ENCODE assay signal across 1 cellular context in genomic region chr2:189393440-189394111, GRCh38.
TF ChIP-seq lines count a peak whose summit lies in the region.

No MANE protein-coding gene starts in this region.

TF ChIP-seq in GM23338, 12 proteins besides CTCF, POLR2A, EP300 and RAD21 (continued from another document):
- TF ChIP-seq ZNF462 (CRISPR knock-in tag; IDR thresholded peaks at IDR 0.05) (no peak), EZH2 (IDR thresholded peaks at IDR 0.05; ENCODE audit: low read depth, unreplicated experiment) (no peak), NANOG (IDR thresholded peaks at IDR 0.05; ENCODE audit: borderline replicate concordance) (no peak), CREB1 (CRISPR knock-in tag; IDR thresholded peaks at IDR 0.05; ENCODE audit: low read depth) (no peak), REST (IDR thresholded peaks at IDR 0.05; ENCODE audit: unreplicated experiment) (no peak), ZNF331 (CRISPR knock-in tag; IDR thresholded peaks at IDR 0.05; ENCODE audit: low read depth) (no peak)
TF ChIP-seq in GM23338: peak in this region for 0.
